Comparison of ENCODE assay signal across 13 cellular contexts in the genomic region with DNA sequence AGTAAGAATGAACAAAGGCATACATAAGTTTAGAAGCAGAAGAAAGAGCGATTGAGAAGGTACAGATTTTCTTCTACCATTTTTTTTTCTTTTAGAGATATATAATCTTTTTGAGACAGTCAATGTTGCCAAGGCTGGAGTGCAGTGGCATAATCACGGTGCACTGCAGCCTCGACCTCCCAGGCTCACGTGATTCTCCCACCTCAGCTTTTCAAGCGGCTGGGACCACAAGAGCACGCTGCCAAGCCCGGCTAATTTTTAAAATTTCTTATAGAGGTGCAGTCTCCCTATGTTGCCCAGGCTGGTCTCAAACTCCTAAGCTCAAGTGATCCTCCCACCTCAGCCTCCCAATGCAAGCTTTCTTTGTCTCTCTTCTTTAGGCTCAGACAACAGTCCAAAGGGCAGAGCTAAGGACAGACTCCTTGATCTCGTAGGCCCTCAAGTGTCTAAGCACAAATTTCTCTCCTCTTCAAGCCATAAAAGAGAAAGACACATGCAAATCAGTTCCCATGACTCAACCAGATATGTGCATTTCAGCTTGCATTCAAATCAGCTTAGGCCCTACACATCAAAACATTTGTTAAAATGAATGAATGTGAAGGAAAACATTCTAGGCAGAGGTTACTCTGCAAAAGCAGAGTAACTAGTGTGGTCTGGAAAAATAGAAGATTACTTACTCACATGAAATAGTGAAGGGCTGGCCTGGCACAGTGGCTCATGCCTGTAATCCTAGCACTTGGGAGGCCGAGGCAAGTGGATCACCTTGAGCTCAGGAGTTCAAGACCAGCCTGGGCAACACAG. TPM values are rescaled to one million over a fixed set of nuclear protein-coding genes. Genes with fewer than 3 reads are reported as not detected.
DNase-seq lines count a peak whose midpoint lies in the region; ATAC-seq and TF ChIP-seq lines count a peak whose summit lies in the region.
"Had no signal": no experiment of that assay in that cellular context is flagged by ENCODE, and none has a peak within 500 bp of the region (broad histone marks: within the 10 kb centered on the region; RNA-seq: fewer than 3 reads in every experiment).

No MANE protein-coding gene starts in this region.

- TF ChIP-seq POLR2A in ovary (IDR thresholded peaks at IDR 0.05) = no peak

- WGBS in ovary, 3 donors = 91 to 96% (median 94%) methylated on average over 9 of the region's 9 CpGs

- peaks cover 4% of the 10 kb centered on the region for H3K36me3 Mint-ChIP-seq in activated T-helper 1 cell treated with anti-CD3 and anti-CD28 coated beads, Interleukin-12 subunit alpha, Interleukin-12 subunit beta, Interleukin-2, Interleukin-4 antibody, amounts not matched to agents 30 ng/mL and 10 ng/mL and 1 ng/mL, durations not matched to agents 14 hours and 24 hours and 36 hours (ENCODE audit: low read depth)

- H3K27me3 ChIP-seq in DND-41 (ENCODE audit: insufficient read depth, low read length, poor library complexity) (no peaks in the 10 kb centered on the region), ovary (no peaks in the 10 kb centered on the region)
- H3K27me3 ChIP-seq: vagina had no signal

- H2AFZ ChIP-seq in DND-41 (ENCODE audit: low read depth, low read length) = no peak overlapping the region

- DNase-seq in DND-41 = no peak
- peak; percentile 15 for DNase-seq in fibroblast of pulmonary artery (ENCODE audit: low read depth)
- DNase-seq in HK-2 (ENCODE audit: unreplicated experiment) = no peak
- no peak for DNase-seq in ovary
- DNase-seq in RPMI8226 = no peak
- no peak for DNase-seq in activated T-helper 1 cell treated with anti-CD3 and anti-CD28 coated beads, Interleukin-12 subunit alpha, Interleukin-12 subunit beta, Interleukin-2, Interleukin-4 antibody, amounts not matched to agents 30 ng/mL and 10 ng/mL and 1 ng/mL, durations not matched to agents 14 hours and 24 hours and 36 hours (ENCODE audit: low spot score)
- DNase-seq: activated CD4-positive, alpha-beta T cell treated with anti-CD3 and anti-CD28 coated beads for 1 hour; Calu3; NCI-H2171 treated with DMSO at 0.1 percent for 48 hours had no signal

- TF ChIP-seq EP300 in ovary (IDR thresholded peaks at IDR 0.05) = no peak

- no peak overlapping the region for H3K4me2 ChIP-seq in DND-41 (ENCODE audit: insufficient read depth, low read length)

- H3K4me3 ChIP-seq in DND-41 (ENCODE audit: low read depth in 1 of 2, low read length in 2 of 2) = no peak overlapping the region
- H3K4me3 ChIP-seq in fibroblast of pulmonary artery (replicated peaks; ENCODE audit: low read depth, low read length) = no peak overlapping the region
- no peak overlapping the region for H3K4me3 ChIP-seq in ovary
- H3K4me3 ChIP-seq: vagina had no signal

- ATAC-seq in DND-41 (ENCODE audit: insufficient read depth, low read depth) (0 out of 3 replicates have a peak, but pooled peaks have one; percentile 29), GM19468 (IDR thresholded peaks at IDR 0.05; ENCODE audit: extremely low read depth, unreplicated experiment) (peak; percentile 13), HG03520 (IDR thresholded peaks at IDR 0.05; ENCODE audit: unreplicated experiment) (peak; percentile 49)

- H3K27me3 Mint-ChIP-seq in activated T-helper 1 cell treated with anti-CD3 and anti-CD28 coated beads, Interleukin-12 subunit alpha, Interleukin-12 subunit beta, Interleukin-2, Interleukin-4 antibody, amounts not matched to agents 30 ng/mL and 10 ng/mL and 1 ng/mL, durations not matched to agents 14 hours and 24 hours and 36 hours (ENCODE audit: insufficient read depth) = no peaks in the 10 kb centered on the region
- H3K27me3 Mint-ChIP-seq: central memory CD8-positive, alpha-beta T cell had no signal

- H4K20me1 ChIP-seq in DND-41 (ENCODE audit: insufficient read depth, low read length) = peaks cover 6% of the 10 kb centered on the region

- H3K27ac Mint-ChIP-seq in activated T-helper 1 cell treated with anti-CD3 and anti-CD28 coated beads, Interleukin-12 subunit alpha, Interleukin-12 subunit beta, Interleukin-2, Interleukin-4 antibody, amounts not matched to agents 30 ng/mL and 10 ng/mL and 1 ng/mL, durations not matched to agents 14 hours and 24 hours and 36 hours = no peak overlapping the region

- no peak overlapping the region for H3K9ac ChIP-seq in DND-41 (ENCODE audit: low read depth, low read length)

- intact Hi-C loops in ovary (cut with DNase I) = no loop called here
- intact Hi-C loops in activated T-helper 1 cell treated with anti-CD3 and anti-CD28 coated beads, Interleukin-12 subunit alpha, Interleukin-12 subunit beta, Interleukin-2, Interleukin-4 antibody, amounts not matched to agents 30 ng/mL and 10 ng/mL and 1 ng/mL, durations not matched to agents 14 hours and 24 hours and 36 hours (cut with micrococcal nuclease) = no loop called here

- H3K9me3 ChIP-seq in DND-41 (ENCODE audit: insufficient read depth, low read length, severe bottlenecking) (no peaks in the 10 kb centered on the region), ovary (no peaks in the 10 kb centered on the region)
- H3K9me3 ChIP-seq: vagina had no signal

- H3K4me3 Mint-ChIP-seq in activated T-helper 1 cell treated with anti-CD3 and anti-CD28 coated beads, Interleukin-12 subunit alpha, Interleukin-12 subunit beta, Interleukin-2, Interleukin-4 antibody, amounts not matched to agents 30 ng/mL and 10 ng/mL and 1 ng/mL, durations not matched to agents 14 hours and 24 hours and 36 hours = no peak overlapping the region

- peaks cover 19% of the 10 kb centered on the region for H3K4me1 Mint-ChIP-seq in activated T-helper 1 cell treated with anti-CD3 and anti-CD28 coated beads, Interleukin-12 subunit alpha, Interleukin-12 subunit beta, Interleukin-2, Interleukin-4 antibody, amounts not matched to agents 30 ng/mL and 10 ng/mL and 1 ng/mL, durations not matched to agents 14 hours and 24 hours and 36 hours (ENCODE audit: low read depth)

- H3K79me2 ChIP-seq in DND-41 (ENCODE audit: insufficient read depth, low read length) = peaks cover 73% of the 10 kb centered on the region

- H3K4me1 ChIP-seq in DND-41 (ENCODE audit: insufficient read depth, low read length) = no peaks in the 10 kb centered on the region
- H3K4me1 ChIP-seq in ovary (ENCODE audit: insufficient read depth) = peaks cover 5% of the 10 kb centered on the region

- H3K9me3 Mint-ChIP-seq in activated T-helper 1 cell treated with anti-CD3 and anti-CD28 coated beads, Interleukin-12 subunit alpha, Interleukin-12 subunit beta, Interleukin-2, Interleukin-4 antibody, amounts not matched to agents 30 ng/mL and 10 ng/mL and 1 ng/mL, durations not matched to agents 14 hours and 24 hours and 36 hours = no peaks in the 10 kb centered on the region
- H3K9me3 Mint-ChIP-seq: central memory CD8-positive, alpha-beta T cell had no signal

- TF ChIP-seq CTCF in DND-41 (IDR thresholded peaks at IDR 0.05; ENCODE audit: borderline replicate concordance, extremely low read depth, low read length, poor library complexity, severe bottlenecking) (no peak), fibroblast of pulmonary artery (IDR thresholded peaks at IDR 0.05; ENCODE audit: low read length, missing control alignments) (no peak), ovary (IDR thresholded peaks at IDR 0.05) (no peak)

- no peaks in the 10 kb centered on the region for H3K36me3 ChIP-seq in DND-41 (ENCODE audit: insufficient read depth, low read length)
- H3K36me3 ChIP-seq in ovary = no peaks in the 10 kb centered on the region
- H3K36me3 ChIP-seq: vagina had no signal

- H3K27ac ChIP-seq in DND-41 (ENCODE audit: low read length) = no peak overlapping the region
- H3K27ac ChIP-seq in ovary = no peak overlapping the region
- H3K27ac ChIP-seq: vagina had no signal

RNA-seq across cellular contexts. Expression of gene ITSN2, which starts 18.0 kb away (rescaled TPM):
- 10 to 100 TPM; 34.2 to 44.4 (median 39.8) TPM for total RNA-seq in ovary
- 10 to 100 TPM; 17.8 to 24.6 TPM for polyA plus RNA-seq in ovary
- total RNA-seq in activated T-helper 1 cell treated with anti-CD3 and anti-CD28 coated beads, Interleukin-12 subunit alpha, Interleukin-12 subunit beta, Interleukin-2, Interleukin-4 antibody, amounts not matched to agents 30 ng/mL and 10 ng/mL and 1 ng/mL, durations not matched to agents 14 hours and 24 hours and 36 hours = 52.9 and 57.1 TPM in 2 replicates
